In the genomic region with DNA sequence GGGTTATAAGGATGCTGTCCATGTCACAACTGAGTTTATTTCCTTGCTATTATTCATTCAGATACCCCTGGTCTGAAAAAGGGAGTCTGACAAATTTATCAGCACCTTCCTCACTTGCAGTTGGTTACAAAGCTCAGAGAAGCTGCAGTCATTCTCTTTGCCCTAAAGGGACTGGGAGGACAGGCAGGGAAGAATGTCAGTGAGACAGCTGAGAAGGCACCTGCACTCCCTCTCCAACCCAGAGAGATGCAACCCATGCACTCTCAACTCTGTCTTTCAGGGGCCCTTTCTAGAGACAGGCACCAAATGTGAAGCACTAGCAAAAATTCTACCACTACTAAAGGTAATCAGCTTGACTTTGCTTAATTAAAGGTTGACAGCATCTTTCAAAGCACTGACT, we compare ENCODE assay signal across 23 cellular contexts.
DNase-seq lines count a peak whose midpoint lies in the region; ATAC-seq, FAIRE-seq and TF ChIP-seq lines count a peak whose summit lies in the region.
"Had no signal": no experiment of that assay in that cellular context is flagged by ENCODE, and none has a peak within 500 bp of the region (broad histone marks: within the 10 kb centered on the region; RNA-seq: fewer than 3 reads in every experiment).

No MANE protein-coding gene starts in this region.

- no peak for ATAC-seq in naive thymus-derived CD4-positive, alpha-beta T cell
- no peak for ATAC-seq in HG03108 (IDR thresholded peaks at IDR 0.05; ENCODE audit: unreplicated experiment)

- POLR2A ChIA-PET in naive thymus-derived CD4-positive, alpha-beta T cell (lab: Charles Lee): no interaction called here

- FAIRE-seq in GM12891 (lab: Jason Lieb, UNC): peak; percentile 5
- FAIRE-seq: colon, frontal cortex had no signal

- TF ChIP-seq CTCF in endodermal cell (conservative IDR thresholded peaks at IDR 0.05) (no peak), adrenal gland (IDR thresholded peaks at IDR 0.05) (no peak)

- no peak overlapping the region for H3K9ac ChIP-seq in endodermal cell (ENCODE audit: extremely low read depth, low read length, poor library complexity, severe bottlenecking)

- peaks cover 21% of the 10 kb centered on the region for H3K9me3 Mint-ChIP-seq in endodermal cell
- H3K9me3 Mint-ChIP-seq in naive thymus-derived CD4-positive, alpha-beta T cell: peaks cover 0 to 15% (median 2%) of the 10 kb centered on the region in 11 donors

- no peak overlapping the region for H3K27ac Mint-ChIP-seq in endodermal cell
- peak overlapping the region in 6 of 9 donors; percentile 9 to 78 (median 74) for H3K27ac Mint-ChIP-seq in naive thymus-derived CD4-positive, alpha-beta T cell
- H3K27ac Mint-ChIP-seq: activated CD8-positive, alpha-beta T cell treated with anti-CD3 and anti-CD28 coated beads for 36 hours; activated T-cell treated with anti-CD3 and anti-CD28 coated beads, Interleukin-2, amount 50 U/mL, for 24 hours; T-helper 1 cell treated with Interleukin-12 subunit alpha and Interleukin-12 subunit beta and Interleukin-4 antibody, amounts not matched to agents 30 μg/mL and 1 μg/mL, for 36 hours had no signal

- H3K27ac ChIP-seq in endodermal cell (ENCODE audit: low read depth, low read length) (peak overlapping the region; percentile 47), adrenal gland (no peak overlapping the region)
- no peak overlapping the region for H3K27ac ChIP-seq in naive thymus-derived CD4-positive, alpha-beta T cell (ENCODE audit: low read depth, low read length)
- H3K27ac ChIP-seq: neutrophil, thoracic aorta, WERI-Rb-1 had no signal

- TF ChIP-seq POLR2A in GM12891 (IDR thresholded peaks at IDR 0.05; ENCODE audit: low read depth, low read length): no peak
- TF ChIP-seq POLR2A in adrenal gland (IDR thresholded peaks at IDR 0.05): no peak

- H3K4me3 Mint-ChIP-seq in endodermal cell: no peak overlapping the region
- no peak overlapping the region for H3K4me3 Mint-ChIP-seq in naive thymus-derived CD4-positive, alpha-beta T cell
- H3K4me3 Mint-ChIP-seq: activated CD8-positive, alpha-beta T cell treated with anti-CD3 and anti-CD28 coated beads for 36 hours; activated T-cell treated with anti-CD3 and anti-CD28 coated beads, Interleukin-2, amount 50 U/mL, for 24 hours; CD4-positive, alpha-beta memory T cell; T-helper 1 cell treated with Interleukin-12 subunit alpha and Interleukin-12 subunit beta and Interleukin-4 antibody, amounts not matched to agents 30 μg/mL and 1 μg/mL, for 36 hours had no signal

- no peaks in the 10 kb centered on the region for H3K36me3 Mint-ChIP-seq in endodermal cell (ENCODE audit: low read depth)
- H3K36me3 Mint-ChIP-seq in naive thymus-derived CD4-positive, alpha-beta T cell: peaks cover 0 to 46% (median 37%) of the 10 kb centered on the region in 5 donors

- H3K27me3 ChIP-seq in endodermal cell (ENCODE audit: control insufficient read depth, insufficient read depth, low read length, poor library complexity, severe bottlenecking): no peaks in the 10 kb centered on the region
- H3K27me3 ChIP-seq in naive thymus-derived CD4-positive, alpha-beta T cell (ENCODE audit: control insufficient read depth in 2 of 2, insufficient read depth in 2 of 2, low read length in 2 of 2): no peaks in the 10 kb centered on the region
- H3K27me3 ChIP-seq in adrenal gland: no peaks in the 10 kb centered on the region
- H3K27me3 ChIP-seq: neutrophil had no signal

- H3K4me1 ChIP-seq in endodermal cell (ENCODE audit: control insufficient read depth, insufficient read depth, low read length) (peaks cover 8% of the 10 kb centered on the region), adrenal gland (replicated peaks in 1 of 2) (no peaks in the 10 kb centered on the region)
- H3K4me1 ChIP-seq in naive thymus-derived CD4-positive, alpha-beta T cell (ENCODE audit: control insufficient read depth in 2 of 2, insufficient read depth in 2 of 2, low read length in 2 of 2): no peaks in the 10 kb centered on the region

- H3K36me3 ChIP-seq in endodermal cell (ENCODE audit: control insufficient read depth, insufficient read depth, low read length) (no peaks in the 10 kb centered on the region), adrenal gland (replicated peaks in 1 of 2) (no peaks in the 10 kb centered on the region)
- H3K36me3 ChIP-seq in naive thymus-derived CD4-positive, alpha-beta T cell (ENCODE audit: control insufficient read depth in 2 of 3, insufficient read depth in 3 of 3, low read length in 3 of 3): no peaks in the 10 kb centered on the region
- H3K36me3 ChIP-seq: neutrophil, thoracic aorta, WERI-Rb-1 had no signal

- no peak overlapping the region for H3K4me3 ChIP-seq in endodermal cell (ENCODE audit: low read length)
- no peak overlapping the region for H3K4me3 ChIP-seq in naive thymus-derived CD4-positive, alpha-beta T cell (ENCODE audit: low read length)
- no peak overlapping the region for H3K4me3 ChIP-seq in adrenal gland
- H3K4me3 ChIP-seq: thoracic aorta had no signal

- H3K4me1 Mint-ChIP-seq in endodermal cell: peaks cover 16% of the 10 kb centered on the region
- peaks cover 0 to 22% (median 18%) of the 10 kb centered on the region in 7 donors for H3K4me1 Mint-ChIP-seq in naive thymus-derived CD4-positive, alpha-beta T cell

- intact Hi-C loops in naive thymus-derived CD4-positive, alpha-beta T cell (cut with micrococcal nuclease): no loop called here
- intact Hi-C loops in adrenal gland (cut with DNase I): no loop called here

- peaks cover 13% of the 10 kb centered on the region for H3K9me3 ChIP-seq in endodermal cell (ENCODE audit: control insufficient read depth, low read length)
- peaks cover 0 to under 1% (median 0%) of the 10 kb centered on the region in 3 experiments for H3K9me3 ChIP-seq in naive thymus-derived CD4-positive, alpha-beta T cell (ENCODE audit: control insufficient read depth in 2 of 3, low read length in 3 of 3)
- no peaks in the 10 kb centered on the region for H3K9me3 ChIP-seq in adrenal gland (replicated peaks in 1 of 3)
- H3K9me3 ChIP-seq: neutrophil, thoracic aorta had no signal

- DNase-seq in GM12891 (ENCODE audit: insufficient read length, low spot score) (no peak), NCI-H526 treated with DMSO at 0.1 percent for 48 hours (lab: John Stamatoyannopoulos, UW) (peak; percentile 88), endodermal cell (no peak), adrenal gland (no peak), DMS79 (lab: John Stamatoyannopoulos, UW) (no peak)
- DNase-seq in naive thymus-derived CD4-positive, alpha-beta T cell: no peak
- no peak for DNase-seq in stimulated activated CD4-positive, alpha-beta T cell treated with anti-CD3 and anti-CD28 coated beads, Interleukin-4, amount 100 ng/mL, for 4 hours
- DNase-seq: activated CD8-positive, alpha-beta T cell treated with anti-CD3 and anti-CD28 coated beads for 36 hours; activated naive CD4-positive, alpha-beta T cell treated with anti-CD3 and anti-CD28 coated beads, Interleukin-2, amount 50 U/mL, for 16 hours; activated T-cell treated with anti-CD3 and anti-CD28 coated beads, Interleukin-2, amount 50 U/mL, for 24 hours; CD4-positive, alpha-beta memory T cell; DMS53; kidney glomerular epithelial cell; NCI-H1092 treated with DMSO at 0.1 percent for 48 hours; NCI-H69; SIG-M5; WERI-Rb-1 had no signal

- H3K27me3 Mint-ChIP-seq in endodermal cell (ENCODE audit: insufficient read depth): peaks cover 4% of the 10 kb centered on the region
- H3K27me3 Mint-ChIP-seq in naive thymus-derived CD4-positive, alpha-beta T cell: no peaks in the 10 kb centered on the region
- H3K27me3 Mint-ChIP-seq: activated CD8-positive, alpha-beta T cell treated with anti-CD3 and anti-CD28 coated beads for 36 hours; activated T-cell treated with anti-CD3 and anti-CD28 coated beads, Interleukin-2, amount 50 U/mL, for 24 hours; CD4-positive, alpha-beta memory T cell had no signal

- CTCF ChIA-PET in naive thymus-derived CD4-positive, alpha-beta T cell (lab: Charles Lee): no interaction called here

TF ChIP-seq in GM12891, 5 proteins besides CTCF, POLR2A, EP300 and RAD21:
- no peak for TF ChIP-seq PAX5 (IDR thresholded peaks at IDR 0.05; ENCODE audit: insufficient read depth, low read length, severe bottlenecking)
- no peak for TF ChIP-seq SPI1 (IDR thresholded peaks at IDR 0.05; ENCODE audit: low read depth, low read length)
- no peak for TF ChIP-seq TAF1 (IDR thresholded peaks at IDR 0.05; ENCODE audit: low read depth, low read length)
